In genomic region chr2:231924889-231925275, GRCh38 we compare ENCODE assay signal across 2 cellular contexts.
TF ChIP-seq lines count a peak whose summit lies in the region.

No MANE protein-coding gene starts in this region.

TF ChIP-seq in HCT116, 20 proteins besides CTCF, POLR2A, EP300 and RAD21:
- TF ChIP-seq FOSL1 (IDR thresholded peaks at IDR 0.05; ENCODE audit: low read depth): no peak
- TF ChIP-seq SP1 (IDR thresholded peaks at IDR 0.05; ENCODE audit: low read depth): no peak
- no peak for TF ChIP-seq EZH2phosphoT487 (IDR thresholded peaks at IDR 0.05; ENCODE audit: borderline replicate concordance)
- TF ChIP-seq YY1 (IDR thresholded peaks at IDR 0.05; ENCODE audit: extremely low read depth, insufficient replicate concordance, low read depth, low read length): no peak
- no peak for TF ChIP-seq SIN3A (IDR thresholded peaks at IDR 0.05; ENCODE audit: low read depth)
- no peak for TF ChIP-seq CEBPB (IDR thresholded peaks at IDR 0.05; ENCODE audit: low read depth)
- TF ChIP-seq EGR1 (IDR thresholded peaks at IDR 0.05; ENCODE audit: low read depth): no peak

TF ChIP-seq in K562, 482 proteins besides CTCF, POLR2A, EP300 and RAD21:
- TF ChIP-seq ZNF639 (CRISPR knock-in tag; conservative IDR thresholded peaks at IDR 0.05 in 1 of 2, IDR thresholded peaks at IDR 0.05 in 1 of 2): no peak
- no peak for TF ChIP-seq ETV6 (IDR thresholded peaks at IDR 0.05; ENCODE audit: borderline replicate concordance in 1 of 2, low read depth in 2 of 2, low read length in 1 of 2)
- TF ChIP-seq ETV6 (CRISPR knock-in tag; IDR thresholded peaks at IDR 0.05; ENCODE audit: borderline replicate concordance): no peak
- TF ChIP-seq NKRF (IDR thresholded peaks at IDR 0.05; ENCODE audit: borderline replicate concordance): no peak
- no peak for TF ChIP-seq SREBF1 (IDR thresholded peaks at IDR 0.05; ENCODE audit: borderline replicate concordance, low read depth, low read length)
- no peak for TF ChIP-seq ZNF239 (CRISPR knock-in tag; IDR thresholded peaks at IDR 0.05)
- TF ChIP-seq CHD7 (IDR thresholded peaks at IDR 0.05; ENCODE audit: low read depth, low read length): no peak
- no peak for TF ChIP-seq MTF1 (CRISPR knock-in tag; IDR thresholded peaks at IDR 0.05; ENCODE audit: borderline replicate concordance)
